ENCODE assay signal across 8 cellular contexts in the genomic region with DNA sequence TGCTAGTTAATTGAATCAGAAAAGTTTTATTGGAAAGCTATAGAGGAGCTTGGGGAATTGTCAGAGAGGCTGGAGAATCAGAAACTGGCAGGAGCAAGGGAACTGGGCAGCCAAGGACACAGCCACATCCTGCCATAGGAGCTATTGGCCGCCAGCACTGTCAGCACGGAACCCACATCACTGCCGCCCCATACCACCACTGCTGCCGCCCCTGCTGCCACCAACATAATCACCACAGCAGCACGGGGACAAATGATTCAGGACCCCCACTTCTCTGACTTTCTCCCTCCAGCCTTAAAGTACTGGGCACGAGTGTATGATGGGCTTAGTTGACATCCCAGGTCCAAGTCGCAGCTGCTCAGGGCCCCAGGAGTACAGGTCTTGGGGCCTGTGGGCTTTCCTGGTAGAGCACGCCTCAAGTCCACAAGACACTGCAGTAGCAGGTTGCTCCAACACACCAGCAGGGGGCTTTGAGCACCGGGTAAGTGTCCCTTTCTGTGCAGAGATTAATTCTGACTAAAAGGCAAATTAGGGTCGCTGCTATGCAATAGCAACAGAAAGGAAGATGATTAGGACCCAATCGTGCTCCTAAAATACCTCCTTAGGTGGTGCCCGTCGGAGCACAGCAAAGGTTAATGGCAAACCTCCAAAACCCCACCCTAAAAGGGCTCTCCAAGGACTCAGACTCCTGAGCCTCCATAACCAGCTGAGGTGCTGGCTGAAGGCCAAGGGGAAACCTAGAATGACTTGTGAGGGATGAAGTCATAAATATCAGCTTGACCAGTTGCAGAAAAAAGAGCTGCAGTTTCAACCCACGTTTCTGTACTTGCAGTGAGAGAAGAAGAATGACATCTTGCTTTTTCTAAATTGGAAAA. TPM values are rescaled to one million over a fixed set of nuclear protein-coding genes. Genes with fewer than 3 reads are reported as not detected.
A peak's percentile ranks its signal among the peaks of the same experiment; 100 is the strongest.
DNase-seq lines count a peak whose midpoint lies in the region; ATAC-seq and TF ChIP-seq lines count a peak whose summit lies in the region.

No MANE protein-coding gene starts in this region.

- H3K27ac ChIP-seq in PC-9 (no peak overlapping the region), lower lobe of right lung (no peak overlapping the region), uterus (no peak overlapping the region)

- no TSS peak for BruUV-seq in PC-9 (replicated peaks; lab: Mats Ljungman, UMichigan)

- intact Hi-C loops in PC-9 (cut with micrococcal nuclease; ENCODE audit: unreplicated experiment) (no loop called here), lower lobe of right lung (cut with DNase I) (no loop called here), uterus (cut with DNase I; ENCODE audit: low total_unique reads) (no loop called here)

- no peaks in the 10 kb centered on the region for H3K79me2 ChIP-seq in PC-9 (ENCODE audit: low read depth)

- no peaks in the 10 kb centered on the region for H3K9me3 ChIP-seq in PC-9 (ENCODE audit: insufficient read depth, low read depth)
- no peaks in the 10 kb centered on the region for H3K9me3 ChIP-seq in lower lobe of right lung
- no peaks in the 10 kb centered on the region for H3K9me3 ChIP-seq in uterus

- no peak overlapping the region for H3K4me2 ChIP-seq in PC-9

- TF ChIP-seq CTCF in PC-9 (conservative IDR thresholded peaks at IDR 0.05) (peak; percentile 67), cardiac fibroblast (IDR thresholded peaks at IDR 0.05; ENCODE audit: low read depth, low read length) (peak; percentile 61), lower lobe of right lung (IDR thresholded peaks at IDR 0.05) (peak; percentile 40), uterus (IDR thresholded peaks at IDR 0.05) (peak; percentile 35 to 53 (median 45))

- no peaks in the 10 kb centered on the region for H4K20me1 ChIP-seq in PC-9 (ENCODE audit: insufficient read depth)

- DNase-seq in DMS153 (lab: John Stamatoyannopoulos, UW): peak; percentile 15
- no peak for DNase-seq in DMS153 treated with DMSO at 0.1 percent for 48 hours (lab: John Stamatoyannopoulos, UW; ENCODE audit: unreplicated experiment)
- DNase-seq in PC-9: peak; percentile 58 to 62
- DNase-seq in cardiac fibroblast (ENCODE audit: low read depth in 2 of 2): peak; percentile 79 to 91
- no peak for DNase-seq in lower lobe of right lung
- peak; percentile 55 to 74 for DNase-seq in uterus

- POLR2A ChIA-PET in PC-9 (lab: Charles Lee; ENCODE audit: unreplicated experiment): no interaction called here

- CTCF ChIA-PET in PC-9 (lab: Charles Lee): no interaction called here

- H3K4me3 ChIP-seq in PC-9 (no peak overlapping the region), cardiac fibroblast (replicated peaks in 1 of 2; ENCODE audit: low read depth in 2 of 2, low read length in 2 of 2) (no peak overlapping the region), lower lobe of right lung (no peak overlapping the region), uterus (no peak overlapping the region)

- no peak overlapping the region for H2AFZ ChIP-seq in PC-9

- no peaks in the 10 kb centered on the region for H3K36me3 ChIP-seq in PC-9 (ENCODE audit: low read depth)
- no peaks in the 10 kb centered on the region for H3K36me3 ChIP-seq in lower lobe of right lung
- no peaks in the 10 kb centered on the region for H3K36me3 ChIP-seq in uterus

- H3K4me1 ChIP-seq in PC-9 (replicated peaks; ENCODE audit: insufficient read depth) (peaks cover 14% of the 10 kb centered on the region), lower lobe of right lung (peaks cover 6% of the 10 kb centered on the region), uterus (no peaks in the 10 kb centered on the region)

- H3F3A ChIP-seq in PC-9 (ENCODE audit: insufficient read depth, low read depth): no peaks in the 10 kb centered on the region

- ATAC-seq in GM21390 (IDR thresholded peaks at IDR 0.05; ENCODE audit: unreplicated experiment) (peak; percentile 91), HG03558 (IDR thresholded peaks at IDR 0.05; ENCODE audit: extremely low read depth, unreplicated experiment) (peak; percentile 83), lower lobe of right lung (peak; percentile 53 to 64)

- TF ChIP-seq POLR2A in uterus (IDR thresholded peaks at IDR 0.05): no peak

- no peaks in the 10 kb centered on the region for H3K27me3 ChIP-seq in PC-9 (ENCODE audit: insufficient read depth, low read depth)
- no peaks in the 10 kb centered on the region for H3K27me3 ChIP-seq in lower lobe of right lung (ENCODE audit: low read depth)
- no peaks in the 10 kb centered on the region for H3K27me3 ChIP-seq in uterus

- H3K9me2 ChIP-seq in PC-9 (ENCODE audit: insufficient read depth): no peaks in the 10 kb centered on the region

RNA-seq across cellular contexts. Expression of a gene that starts 6.8 kb away (rescaled TPM):
- total RNA-seq in PC-9 (2021) (22.7 and 27.7 TPM in 2 replicates), lower lobe of right lung (21.9 TPM), uterus (10 to 100 TPM in 3 of 4 donors, 1 to 10 TPM in 1; 9.7 to 68.0 (median 26.1) TPM)

Comparison
In these comparisons a context has a peak if more than half of its experiments do, and no peak if none do; other contexts are left out.
1. DNase-seq: peak in DMS153 (single experiment), PC-9 (2 of 2), cardiac fibroblast (2 of 2) and uterus (2 of 2); none in DMS153 treated with DMSO at 0.1 percent for 48 hours (single experiment) and lower lobe of right lung (single experiment).
2. Peak in every context shown above with its lines, with median percentiles within 50 percentile points of each other: ATAC-seq and CTCF ChIP-seq.